Comparison of ENCODE assay signal across 9 cellular contexts in genomic region chr13:42215578-42216421, GRCh38. TPM values are rescaled to one million over a fixed set of nuclear protein-coding genes. Genes with fewer than 3 reads are reported as not detected.
DNase-seq lines count a peak whose midpoint lies in the region; ATAC-seq and TF ChIP-seq lines count a peak whose summit lies in the region.
"Had no signal": no experiment of that assay in that cellular context is flagged by ENCODE, and none has a peak within 500 bp of the region (broad histone marks: within the 10 kb centered on the region; RNA-seq: fewer than 3 reads in every experiment).

No MANE protein-coding gene starts in this region.

- H2BK120ac ChIP-seq in neuronal stem cell (ENCODE audit: low read depth, low read length) = no peak overlapping the region

- H3K36me3 ChIP-seq in GM23248 (ENCODE audit: low read depth) (peaks cover 26% of the 10 kb centered on the region), Panc1 (ENCODE audit: control insufficient read depth, insufficient read depth, low read length) (peaks cover 11% of the 10 kb centered on the region), neuronal stem cell (replicated peaks in 1 of 2; ENCODE audit: control insufficient read depth in 2 of 2, insufficient read depth in 2 of 2, low read length in 2 of 2) (peaks cover 2 to 78% of the 10 kb centered on the region in 2 donors)

- H3K4me2 ChIP-seq in GM23248 (ENCODE audit: unreplicated experiment) (no peak overlapping the region), neuronal stem cell (ENCODE audit: insufficient read depth, low read length, poor library complexity, severe bottlenecking) (no peak overlapping the region)

- no peak overlapping the region for H3K27ac ChIP-seq in GM23248
- H3K27ac ChIP-seq in Panc1 (ENCODE audit: low read length) = no peak overlapping the region
- no peak overlapping the region for H3K27ac ChIP-seq in dorsolateral prefrontal cortex
- H3K27ac ChIP-seq in neuronal stem cell (replicated peaks; ENCODE audit: low read length) = no peak overlapping the region
- H3K27ac ChIP-seq: SK-N-MC had no signal

- in situ Hi-C loops in GM23248 (cut with MboI) (no loop called here), Panc1 (cut with HindIII; ENCODE audit: low pct_unique_long_range_greater_than_20kb, low sequenced_read_pairs) (no loop called here)

- no peaks in the 10 kb centered on the region for H3K9me2 ChIP-seq in GM23248 (ENCODE audit: insufficient read depth)

- H3K79me1 ChIP-seq in neuronal stem cell (ENCODE audit: low read depth, low read length) = no peaks in the 10 kb centered on the region

- intact Hi-C loops in Panc1 (cut with micrococcal nuclease; ENCODE audit: unreplicated experiment) (no loop called here), dorsolateral prefrontal cortex (cut with DNase I) (no loop called here)

- no peaks in the 10 kb centered on the region for H3K79me2 ChIP-seq in GM23248 (ENCODE audit: insufficient read depth)

- no peak overlapping the region for H3K4me3 ChIP-seq in GM23248
- H3K4me3 ChIP-seq in Panc1 (ENCODE audit: low read depth in 2 of 2, low read length in 2 of 2) = no peak overlapping the region
- H3K4me3 ChIP-seq in dorsolateral prefrontal cortex = no peak overlapping the region
- H3K4me3 ChIP-seq in neuronal stem cell (ENCODE audit: low read length in 2 of 2) = no peak overlapping the region
- H3K4me3 ChIP-seq: SK-N-MC had no signal

- no peak overlapping the region for H2BK12ac ChIP-seq in neuronal stem cell (ENCODE audit: low read length)

- no peak overlapping the region for H2AFZ ChIP-seq in GM23248
- peak overlapping the region; percentile 59 for H2AFZ ChIP-seq in neuronal stem cell (ENCODE audit: low read length)

- H3K14ac ChIP-seq in neuronal stem cell (ENCODE audit: low read length) = no peak overlapping the region

- H4K91ac ChIP-seq in neuronal stem cell (ENCODE audit: low read depth, low read length, poor library complexity) = no peak overlapping the region

- H3K23ac ChIP-seq in neuronal stem cell (ENCODE audit: low read depth, low read length, poor library complexity) = no peak overlapping the region

- H3K9me3 ChIP-seq in GM23248 (ENCODE audit: low read depth) = no peaks in the 10 kb centered on the region
- H3K9me3 ChIP-seq in Panc1 (ENCODE audit: control insufficient read depth, insufficient read depth, low read depth, low read length) = no peaks in the 10 kb centered on the region
- peaks cover 0 to 2% of the 10 kb centered on the region in 2 donors for H3K9me3 ChIP-seq in neuronal stem cell (replicated peaks in 1 of 2; ENCODE audit: control insufficient read depth in 2 of 2, insufficient read depth in 1 of 2, low read depth in 1 of 2, low read length in 2 of 2)

- no peaks in the 10 kb centered on the region for H3F3A ChIP-seq in GM23248 (ENCODE audit: insufficient read depth)

- POLR2A ChIA-PET in Panc1 (lab: Charles Lee) = no interaction called here

- H3K18ac ChIP-seq in neuronal stem cell (ENCODE audit: low read length) = no peak overlapping the region

- H2BK5ac ChIP-seq in neuronal stem cell (ENCODE audit: low read length) = no peak overlapping the region

- DNase-seq in COLO668 (lab: John Stamatoyannopoulos, UW; ENCODE audit: unreplicated experiment) = peak; percentile 23
- peak; percentile 55 for DNase-seq in GM23248
- DNase-seq in Panc1 (ENCODE audit: low read depth, low spot score) = no peak
- DNase-seq in dorsolateral prefrontal cortex = peak in 3 of 10 donors; percentile 28 to 36 (median 30)
- DNase-seq in neuronal stem cell (ENCODE audit: low spot score) = peak; percentile 4
- DNase-seq in KG1 (lab: John Stamatoyannopoulos, UW) = no peak

- ATAC-seq in Panc1 (peak; percentile 66; the same call in 1 of the 2 replicates), HG03025 (IDR thresholded peaks at IDR 0.05; ENCODE audit: low FRiP score, unreplicated experiment) (no peak), GM18870 (IDR thresholded peaks at IDR 0.05; ENCODE audit: unreplicated experiment) (no peak)

- no peak overlapping the region for H3K4ac ChIP-seq in neuronal stem cell (ENCODE audit: low read length)

- H3K4me1 ChIP-seq in GM23248 (ENCODE audit: insufficient read depth) (0 out of 2 replicates have a peak, but pooled peaks cover 5% of the 10 kb centered on the region), Panc1 (ENCODE audit: control insufficient read depth, insufficient read depth, low read length) (no peaks in the 10 kb centered on the region), neuronal stem cell (ENCODE audit: control insufficient read depth in 2 of 2, insufficient read depth in 1 of 2, low read depth in 1 of 2, low read length in 2 of 2) (peaks cover 5 to 6% of the 10 kb centered on the region in 2 donors)

- BruUV-seq in Panc1 (replicated peaks; lab: Mats Ljungman, UMichigan) = no TSS peak

- H3K9ac ChIP-seq in GM23248 (no peak overlapping the region), neuronal stem cell (ENCODE audit: low read depth, low read length, poor library complexity) (no peak overlapping the region)

- no peak overlapping the region for H2BK15ac ChIP-seq in neuronal stem cell (ENCODE audit: low read length)

- no peaks in the 10 kb centered on the region for H3K27me3 ChIP-seq in GM23248 (replicated peaks; ENCODE audit: insufficient read depth)
- no peaks in the 10 kb centered on the region for H3K27me3 ChIP-seq in Panc1 (ENCODE audit: control insufficient read depth, insufficient read depth, low read length)
- H3K27me3 ChIP-seq in dorsolateral prefrontal cortex = no peaks in the 10 kb centered on the region
- no peaks in the 10 kb centered on the region for H3K27me3 ChIP-seq in neuronal stem cell (ENCODE audit: control insufficient read depth in 3 of 3, insufficient read depth in 3 of 3, low read depth in 1 of 3, low read length in 3 of 3)

- no peaks in the 10 kb centered on the region for H4K20me1 ChIP-seq in GM23248 (ENCODE audit: insufficient read depth)

- TF ChIP-seq CTCF in Panc1 (IDR thresholded peaks at IDR 0.05) (peak; percentile 74), dorsolateral prefrontal cortex (IDR thresholded peaks at IDR 0.05 in 54 of 56, conservative IDR thresholded peaks at IDR 0.05 in 2 of 56; ENCODE audit: low read depth in 1 of 56, partially characterized antibody in 56 of 56) (peak in 42 of 56 donors; percentile 11 to 54 (median 38))

- H4K8ac ChIP-seq in neuronal stem cell (ENCODE audit: low read depth, low read length) = no peak overlapping the region

- H2AK5ac ChIP-seq in neuronal stem cell (ENCODE audit: low read depth, low read length) = no peak overlapping the region

- 77 to 81% methylated on average over 6 of the region's 6 CpGs for WGBS in GM23248 (ENCODE audit: low coverage in 1 of 2, low lambda C conversion rate in 2 of 2, missing lambda C conversion rate in 2 of 2), 2 experiments
- no CpG with 5 or more reads among the region's 6 CpGs for WGBS in neuronal stem cell (ENCODE audit: extremely low coverage in 2 of 2, insufficient read length in 2 of 2, insufficient replicate concordance in 1 of 2), 2 donors

- CTCF ChIA-PET in Panc1 (lab: Charles Lee) = no interaction called here

RNA-seq across cellular contexts. Expression of gene AKAP11, which starts 56.2 kb away (rescaled TPM):
- 25.3 and 29.0 TPM in 2 replicates for total RNA-seq in GM23248 (2014; rRNA removed; shearing (Covaris generic))
- polyA plus RNA-seq in GM23248 (2016; fragmentation: Nextera tagmentation; extraction: Ambion mirVana) = 5.2 and 5.3 TPM in 2 replicates
- total RNA-seq in Panc1 (2021; ENCODE audit: unreplicated experiment) (17.8 TPM), dorsolateral prefrontal cortex (100 to 1,000 TPM in 111 of 120 experiments, 10 to 100 TPM in 9; 67.6 to 189 (median 142) TPM)
- 6.2 TPM for polyA plus RNA-seq in Panc1 (2012; ENCODE audit: insufficient read length)
- 8.0 TPM for polyA plus RNA-seq in neuronal stem cell (2013, experiment 1 of 2)
- 8.1 TPM for polyA plus RNA-seq in neuronal stem cell (2013, experiment 2 of 2)

Comparison
In these comparisons a context has a peak if more than half of its experiments do, and no peak if none do; other contexts are left out.
1. DNase-seq: peak in COLO668 (single experiment), GM23248 (single experiment) and neuronal stem cell (single experiment); none in Panc1 (single experiment) and KG1 (single experiment).